1 cellular context compared by ENCODE assay signal in genomic region chr17:74749262-74750038, GRCh38.
TF ChIP-seq lines count a peak whose summit lies in the region.

No MANE protein-coding gene starts in this region.

TF ChIP-seq in HEK293, 187 proteins besides CTCF, POLR2A, EP300 and RAD21 (continued from another document):
- TF ChIP-seq BCL6B (tag by site-specific recombination; IDR thresholded peaks at IDR 0.05): no peak
- TF ChIP-seq ZNF223 (tag by site-specific recombination; IDR thresholded peaks at IDR 0.05): no peak
- no peak for TF ChIP-seq GLI4 (tag by site-specific recombination; IDR thresholded peaks at IDR 0.05)
- no peak for TF ChIP-seq ZNF239 (tag by site-specific recombination; IDR thresholded peaks at IDR 0.05)
- TF ChIP-seq ZNF530 (tag by site-specific recombination; IDR thresholded peaks at IDR 0.05; ENCODE audit: low read depth): no peak
- no peak for TF ChIP-seq ZSCAN16 (tag by site-specific recombination; IDR thresholded peaks at IDR 0.05)
- TF ChIP-seq ZBTB20 (tag by site-specific recombination; IDR thresholded peaks at IDR 0.05): peak; percentile 41
- no peak for TF ChIP-seq ZNF433 (tag by site-specific recombination; IDR thresholded peaks at IDR 0.05; ENCODE audit: low read depth)
- TF ChIP-seq ZNF302 (tag by site-specific recombination; IDR thresholded peaks at IDR 0.05; ENCODE audit: low read depth): no peak
- TF ChIP-seq ZFHX2 (tag by site-specific recombination; conservative IDR thresholded peaks at IDR 0.05): no peak
- no peak for TF ChIP-seq ZNF76 (tag by site-specific recombination; IDR thresholded peaks at IDR 0.05; ENCODE audit: borderline replicate concordance, low read depth)
- no peak for TF ChIP-seq ZFP41 (tag by site-specific recombination; IDR thresholded peaks at IDR 0.05; ENCODE audit: borderline replicate concordance)
- no peak for TF ChIP-seq MZF1 (tag by site-specific recombination; IDR thresholded peaks at IDR 0.05; ENCODE audit: borderline replicate concordance)
- no peak for TF ChIP-seq REPIN1 (tag by site-specific recombination; IDR thresholded peaks at IDR 0.05; ENCODE audit: low read depth)
- 0 out of 2 replicates have a peak, but pooled peaks have one; percentile 1 for TF ChIP-seq ZSCAN30 (tag by site-specific recombination; IDR thresholded peaks at IDR 0.05)
- no peak; the same call in none of the 2 replicates for TF ChIP-seq PATZ1 (tag by site-specific recombination; IDR thresholded peaks at IDR 0.05)
- no peak for TF ChIP-seq ZNF785 (tag by site-specific recombination; IDR thresholded peaks at IDR 0.05)
- no peak for TF ChIP-seq ZNF776 (tag by site-specific recombination; IDR thresholded peaks at IDR 0.05; ENCODE audit: borderline replicate concordance)
- no peak for TF ChIP-seq ZNF610 (tag by site-specific recombination; IDR thresholded peaks at IDR 0.05; ENCODE audit: borderline replicate concordance)
- TF ChIP-seq ZBTB26 (tag by site-specific recombination; optimal IDR thresholded peaks at IDR 0.05): peak; percentile 31
- TF ChIP-seq ZNF580 (tag by site-specific recombination; IDR thresholded peaks at IDR 0.05): no peak
- TF ChIP-seq SCRT1 (tag by site-specific recombination; IDR thresholded peaks at IDR 0.05; ENCODE audit: borderline replicate concordance): no peak
- TF ChIP-seq OVOL3 (tag by site-specific recombination; IDR thresholded peaks at IDR 0.05): no peak
- no peak for TF ChIP-seq GLIS2 (tag by site-specific recombination; IDR thresholded peaks at IDR 0.05)
- 0 out of 2 replicates have a peak, but pooled peaks have one; percentile 21 for TF ChIP-seq ZNF366 (tag by site-specific recombination; conservative IDR thresholded peaks at IDR 0.05)
- TF ChIP-seq WT1 (tag by site-specific recombination; IDR thresholded peaks at IDR 0.05): no peak
- TF ChIP-seq ZNF354C (tag by site-specific recombination; IDR thresholded peaks at IDR 0.05; ENCODE audit: borderline replicate concordance, low read depth): no peak
- TF ChIP-seq ZNF639 (tag by site-specific recombination; IDR thresholded peaks at IDR 0.05): no peak
- no peak for TF ChIP-seq ZNF514 (tag by site-specific recombination; IDR thresholded peaks at IDR 0.05)
- no peak for TF ChIP-seq ZNF791 (tag by site-specific recombination; IDR thresholded peaks at IDR 0.05)
- no peak for TF ChIP-seq ZSCAN5A (tag by site-specific recombination; IDR thresholded peaks at IDR 0.05)
- TF ChIP-seq HOXD13 (CRISPR knock-in tag; IDR thresholded peaks at IDR 0.05; ENCODE audit: borderline replicate concordance): no peak
- no peak for TF ChIP-seq ZNF175 (tag by site-specific recombination; IDR thresholded peaks at IDR 0.05)
- no peak for TF ChIP-seq ZNF140 (tag by site-specific recombination; IDR thresholded peaks at IDR 0.05)
- no peak for TF ChIP-seq HOXA7 (CRISPR knock-in tag; IDR thresholded peaks at IDR 0.05; ENCODE audit: borderline replicate concordance)
- TF ChIP-seq SP2 (tag by site-specific recombination; IDR thresholded peaks at IDR 0.05): peak; percentile 45
- TF ChIP-seq ZNF121 (tag by site-specific recombination; IDR thresholded peaks at IDR 0.05): no peak
- TF ChIP-seq YY2 (tag by site-specific recombination; IDR thresholded peaks at IDR 0.05): no peak
- no peak for TF ChIP-seq ZNF404 (tag by site-specific recombination; IDR thresholded peaks at IDR 0.05)
- TF ChIP-seq ZNF248 (tag by site-specific recombination; IDR thresholded peaks at IDR 0.05): no peak
- TF ChIP-seq ZNF600 (tag by site-specific recombination; IDR thresholded peaks at IDR 0.05): peak; percentile 75
- TF ChIP-seq GLIS1 (tag by site-specific recombination; IDR thresholded peaks at IDR 0.05): peak; percentile 11; the same call in 1 of the 2 replicates
- TF ChIP-seq ZNF146 (tag by site-specific recombination; IDR thresholded peaks at IDR 0.05): no peak
- no peak for TF ChIP-seq ZBTB11 (tag by site-specific recombination; conservative IDR thresholded peaks at IDR 0.05; ENCODE audit: low read depth)
- TF ChIP-seq ZNF629 (tag by site-specific recombination; IDR thresholded peaks at IDR 0.05): no peak
- no peak for TF ChIP-seq ZNF473 (tag by site-specific recombination; IDR thresholded peaks at IDR 0.05)
- no peak for TF ChIP-seq ZNF624 (tag by site-specific recombination; IDR thresholded peaks at IDR 0.05)
- no peak for TF ChIP-seq ZNF596 (tag by site-specific recombination; IDR thresholded peaks at IDR 0.05)
- TF ChIP-seq ZNF157 (tag by site-specific recombination; IDR thresholded peaks at IDR 0.05): no peak
- TF ChIP-seq ZNF148 (tag by site-specific recombination; IDR thresholded peaks at IDR 0.05; ENCODE audit: borderline replicate concordance): no peak
- no peak for TF ChIP-seq ZNF513 (tag by site-specific recombination; IDR thresholded peaks at IDR 0.05)
- TF ChIP-seq SCRT2 (tag by site-specific recombination; IDR thresholded peaks at IDR 0.05): no peak
- TF ChIP-seq ZBTB8A (tag by site-specific recombination; IDR thresholded peaks at IDR 0.05): peak; percentile 34; the same call in 1 of the 2 replicates
